In genomic region chr17:39663688-39664580, GRCh38 we compare ENCODE assay signal across 1 cellular context.
TF ChIP-seq lines count a peak whose summit lies in the region.

No MANE protein-coding gene starts in this region.

TF ChIP-seq in HCT116, 20 proteins besides CTCF, POLR2A, EP300 and RAD21 (continued from another document):
- TF ChIP-seq ZBTB33 (IDR thresholded peaks at IDR 0.05; ENCODE audit: extremely low read depth, insufficient replicate concordance, low read length) (no peak), SP1 (IDR thresholded peaks at IDR 0.05; ENCODE audit: low read depth) (no peak), ELF1 (IDR thresholded peaks at IDR 0.05; ENCODE audit: borderline replicate concordance, low read depth) (no peak), EGR1 (IDR thresholded peaks at IDR 0.05; ENCODE audit: low read depth) (no peak)
